1 cellular context compared by ENCODE assay signal in the genomic region with DNA sequence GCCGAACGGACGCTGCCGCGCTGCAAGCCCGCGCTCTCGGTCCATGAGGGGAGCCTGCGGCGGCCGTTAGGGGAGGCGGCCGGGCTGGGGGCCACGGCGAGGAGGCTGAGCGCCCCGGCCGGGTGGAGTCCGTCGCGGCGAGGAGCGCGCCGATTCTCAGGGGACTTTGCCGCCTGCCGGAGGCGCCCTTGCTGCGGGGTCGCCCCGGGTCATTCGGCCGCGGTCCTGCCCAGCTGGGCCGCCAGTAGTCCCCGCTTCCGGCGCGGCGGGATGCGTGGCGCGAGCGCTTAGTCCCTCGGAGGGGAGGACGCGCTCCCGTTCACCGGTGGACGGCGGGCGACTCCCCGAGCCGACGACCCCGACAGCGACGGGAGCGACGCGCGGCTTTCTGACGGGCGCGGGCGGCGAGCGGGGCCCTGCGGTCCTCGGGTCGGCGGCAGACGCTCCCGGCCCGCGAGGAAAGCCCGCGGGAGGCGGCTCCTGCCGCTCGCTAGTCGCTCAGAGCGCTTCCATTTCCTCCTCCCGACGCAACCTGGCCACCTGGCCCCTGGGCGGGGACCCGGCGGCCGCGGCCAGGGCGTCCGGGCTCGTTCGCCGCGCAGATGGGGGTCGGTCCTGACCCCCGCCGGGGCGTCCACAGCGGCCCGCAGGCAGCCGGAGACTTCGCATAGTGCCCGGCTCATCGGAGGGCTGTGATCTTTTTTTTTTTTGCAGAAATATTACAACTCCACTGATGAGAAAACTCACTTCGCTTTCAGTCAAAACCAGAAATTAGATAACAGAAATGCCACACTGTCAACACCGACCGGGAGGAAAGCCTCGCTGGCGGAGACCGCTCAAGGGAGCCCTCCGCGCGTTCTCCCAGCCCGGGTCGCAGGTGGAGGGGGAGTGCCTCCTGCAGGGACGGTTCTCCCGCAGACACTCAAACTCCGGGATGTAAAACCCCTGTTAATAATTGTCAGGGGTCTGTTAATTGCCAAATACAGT.
TF ChIP-seq lines count a peak whose summit lies in the region.

No MANE protein-coding gene starts in this region.

TF ChIP-seq in HepG2, 621 proteins besides CTCF, POLR2A, EP300 and RAD21 (continued from another document and continues in another):
- TF ChIP-seq, protein P1, sequence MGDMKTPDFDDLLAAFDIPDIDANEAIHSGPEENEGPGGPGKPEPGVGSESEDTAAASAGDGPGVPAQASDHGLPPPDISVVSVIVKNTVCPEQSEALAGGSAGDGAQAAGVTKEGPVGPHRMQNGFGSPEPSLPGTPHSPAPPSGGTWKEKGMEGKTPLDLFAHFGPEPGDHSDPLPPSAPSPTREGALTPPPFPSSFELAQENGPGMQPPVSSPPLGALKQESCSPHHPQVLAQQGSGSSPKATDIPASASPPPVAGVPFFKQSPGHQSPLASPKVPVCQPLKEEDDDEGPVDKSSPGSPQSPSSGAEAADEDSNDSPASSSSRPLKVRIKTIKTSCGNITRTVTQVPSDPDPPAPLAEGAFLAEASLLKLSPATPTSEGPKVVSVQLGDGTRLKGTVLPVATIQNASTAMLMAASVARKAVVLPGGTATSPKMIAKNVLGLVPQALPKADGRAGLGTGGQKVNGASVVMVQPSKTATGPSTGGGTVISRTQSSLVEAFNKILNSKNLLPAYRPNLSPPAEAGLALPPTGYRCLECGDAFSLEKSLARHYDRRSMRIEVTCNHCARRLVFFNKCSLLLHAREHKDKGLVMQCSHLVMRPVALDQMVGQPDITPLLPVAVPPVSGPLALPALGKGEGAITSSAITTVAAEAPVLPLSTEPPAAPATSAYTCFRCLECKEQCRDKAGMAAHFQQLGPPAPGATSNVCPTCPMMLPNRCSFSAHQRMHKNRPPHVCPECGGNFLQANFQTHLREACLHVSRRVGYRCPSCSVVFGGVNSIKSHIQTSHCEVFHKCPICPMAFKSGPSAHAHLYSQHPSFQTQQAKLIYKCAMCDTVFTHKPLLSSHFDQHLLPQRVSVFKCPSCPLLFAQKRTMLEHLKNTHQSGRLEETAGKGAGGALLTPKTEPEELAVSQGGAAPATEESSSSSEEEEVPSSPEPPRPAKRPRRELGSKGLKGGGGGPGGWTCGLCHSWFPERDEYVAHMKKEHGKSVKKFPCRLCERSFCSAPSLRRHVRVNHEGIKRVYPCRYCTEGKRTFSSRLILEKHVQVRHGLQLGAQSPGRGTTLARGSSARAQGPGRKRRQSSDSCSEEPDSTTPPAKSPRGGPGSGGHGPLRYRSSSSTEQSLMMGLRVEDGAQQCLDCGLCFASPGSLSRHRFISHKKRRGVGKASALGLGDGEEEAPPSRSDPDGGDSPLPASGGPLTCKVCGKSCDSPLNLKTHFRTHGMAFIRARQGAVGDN (CRISPR knock-in tag; IDR thresholded peaks at IDR 0.05) = peak; percentile 67
- no peak for TF ChIP-seq KLF15 (CRISPR knock-in tag; IDR thresholded peaks at IDR 0.05; ENCODE audit: borderline replicate concordance)
- TF ChIP-seq ZNF670 (CRISPR knock-in tag; IDR thresholded peaks at IDR 0.05; ENCODE audit: borderline replicate concordance) = 0 out of 2 replicates have a peak, but pooled peaks have one; percentile 29
- TF ChIP-seq KLF16 (CRISPR knock-in tag; IDR thresholded peaks at IDR 0.05) = peak in 1 of 2 experiments; percentile 38; a peak in 2 of 4 replicates
- TF ChIP-seq, protein P2, sequence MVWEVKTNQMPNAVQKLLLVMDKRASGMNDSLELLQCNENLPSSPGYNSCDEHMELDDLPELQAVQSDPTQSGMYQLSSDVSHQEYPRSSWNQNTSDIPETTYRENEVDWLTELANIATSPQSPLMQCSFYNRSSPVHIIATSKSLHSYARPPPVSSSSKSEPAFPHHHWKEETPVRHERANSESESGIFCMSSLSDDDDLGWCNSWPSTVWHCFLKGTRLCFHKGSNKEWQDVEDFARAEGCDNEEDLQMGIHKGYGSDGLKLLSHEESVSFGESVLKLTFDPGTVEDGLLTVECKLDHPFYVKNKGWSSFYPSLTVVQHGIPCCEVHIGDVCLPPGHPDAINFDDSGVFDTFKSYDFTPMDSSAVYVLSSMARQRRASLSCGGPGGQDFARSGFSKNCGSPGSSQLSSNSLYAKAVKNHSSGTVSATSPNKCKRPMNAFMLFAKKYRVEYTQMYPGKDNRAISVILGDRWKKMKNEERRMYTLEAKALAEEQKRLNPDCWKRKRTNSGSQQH (CRISPR knock-in tag; IDR thresholded peaks at IDR 0.05; ENCODE audit: low read depth) = 0 out of 2 replicates have a peak, but pooled peaks have one; percentile 53
- TF ChIP-seq GFI1 (CRISPR knock-in tag; IDR thresholded peaks at IDR 0.05; ENCODE audit: borderline replicate concordance) = 0 out of 2 replicates have a peak, but pooled peaks have one; percentile 11
- peak; percentile 20; the same call in 1 of the 2 replicates for TF ChIP-seq KLF12 (CRISPR knock-in tag; IDR thresholded peaks at IDR 0.05; ENCODE audit: borderline replicate concordance)
- TF ChIP-seq PPARG (CRISPR knock-in tag; conservative IDR thresholded peaks at IDR 0.05) = no peak
- TF ChIP-seq ATF7-NPFF (CRISPR knock-in tag; IDR thresholded peaks at IDR 0.05; ENCODE audit: low read depth) = 0 out of 2 replicates have a peak, but pooled peaks have one; percentile 38
- TF ChIP-seq, protein P3, sequence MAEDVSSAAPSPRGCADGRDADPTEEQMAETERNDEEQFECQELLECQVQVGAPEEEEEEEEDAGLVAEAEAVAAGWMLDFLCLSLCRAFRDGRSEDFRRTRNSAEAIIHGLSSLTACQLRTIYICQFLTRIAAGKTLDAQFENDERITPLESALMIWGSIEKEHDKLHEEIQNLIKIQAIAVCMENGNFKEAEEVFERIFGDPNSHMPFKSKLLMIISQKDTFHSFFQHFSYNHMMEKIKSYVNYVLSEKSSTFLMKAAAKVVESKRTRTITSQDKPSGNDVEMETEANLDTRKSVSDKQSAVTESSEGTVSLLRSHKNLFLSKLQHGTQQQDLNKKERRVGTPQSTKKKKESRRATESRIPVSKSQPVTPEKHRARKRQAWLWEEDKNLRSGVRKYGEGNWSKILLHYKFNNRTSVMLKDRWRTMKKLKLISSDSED (CRISPR knock-in tag; IDR thresholded peaks at IDR 0.05) = 0 out of 2 replicates have a peak, but pooled peaks have one; percentile 39
- TF ChIP-seq ZFP82 (CRISPR knock-in tag; IDR thresholded peaks at IDR 0.05; ENCODE audit: borderline replicate concordance) = peak; percentile 66; the same call in 1 of the 2 replicates
- 0 out of 2 replicates have a peak, but pooled peaks have one; percentile 30 for TF ChIP-seq TOE1 (CRISPR knock-in tag; IDR thresholded peaks at IDR 0.05)
- TF ChIP-seq SAFB2 (CRISPR knock-in tag; IDR thresholded peaks at IDR 0.05; ENCODE audit: borderline replicate concordance, low read depth) = peak; percentile 42; the same call in 1 of the 2 replicates
- TF ChIP-seq, protein P4, sequence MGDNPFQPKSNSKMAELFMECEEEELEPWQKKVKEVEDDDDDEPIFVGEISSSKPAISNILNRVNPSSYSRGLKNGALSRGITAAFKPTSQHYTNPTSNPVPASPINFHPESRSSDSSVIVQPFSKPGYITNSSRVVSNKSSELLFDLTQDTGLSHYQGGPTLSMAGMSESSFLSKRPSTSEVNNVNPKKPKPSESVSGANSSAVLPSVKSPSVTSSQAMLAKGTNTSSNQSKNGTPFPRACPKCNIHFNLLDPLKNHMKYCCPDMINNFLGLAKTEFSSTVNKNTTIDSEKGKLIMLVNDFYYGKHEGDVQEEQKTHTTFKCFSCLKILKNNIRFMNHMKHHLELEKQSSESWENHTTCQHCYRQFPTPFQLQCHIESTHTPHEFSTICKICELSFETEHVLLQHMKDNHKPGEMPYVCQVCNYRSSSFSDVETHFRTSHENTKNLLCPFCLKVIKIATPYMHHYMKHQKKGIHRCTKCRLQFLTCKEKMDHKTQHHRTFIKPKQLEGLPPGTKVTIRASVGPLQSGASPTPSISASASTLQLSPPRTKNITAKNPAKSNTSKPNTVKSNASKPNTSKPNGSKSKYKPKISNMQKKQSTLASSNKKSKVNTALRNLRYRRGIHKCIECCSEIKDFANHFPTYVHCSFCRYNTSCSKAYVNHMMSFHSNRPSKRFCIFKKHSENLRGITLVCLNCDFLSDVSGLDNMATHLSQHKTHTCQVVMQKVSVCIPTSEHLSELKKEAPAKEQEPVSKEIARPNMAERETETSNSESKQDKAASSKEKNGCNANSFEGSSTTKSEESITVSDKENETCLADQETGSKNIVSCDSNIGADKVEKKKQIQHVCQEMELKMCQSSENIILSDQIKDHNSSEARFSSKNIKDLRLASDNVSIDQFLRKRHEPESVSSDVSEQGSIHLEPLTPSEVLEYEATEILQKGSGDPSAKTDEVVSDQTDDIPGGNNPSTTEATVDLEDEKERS (CRISPR knock-in tag; IDR thresholded peaks at IDR 0.05) = no peak
- TF ChIP-seq, protein P5, sequence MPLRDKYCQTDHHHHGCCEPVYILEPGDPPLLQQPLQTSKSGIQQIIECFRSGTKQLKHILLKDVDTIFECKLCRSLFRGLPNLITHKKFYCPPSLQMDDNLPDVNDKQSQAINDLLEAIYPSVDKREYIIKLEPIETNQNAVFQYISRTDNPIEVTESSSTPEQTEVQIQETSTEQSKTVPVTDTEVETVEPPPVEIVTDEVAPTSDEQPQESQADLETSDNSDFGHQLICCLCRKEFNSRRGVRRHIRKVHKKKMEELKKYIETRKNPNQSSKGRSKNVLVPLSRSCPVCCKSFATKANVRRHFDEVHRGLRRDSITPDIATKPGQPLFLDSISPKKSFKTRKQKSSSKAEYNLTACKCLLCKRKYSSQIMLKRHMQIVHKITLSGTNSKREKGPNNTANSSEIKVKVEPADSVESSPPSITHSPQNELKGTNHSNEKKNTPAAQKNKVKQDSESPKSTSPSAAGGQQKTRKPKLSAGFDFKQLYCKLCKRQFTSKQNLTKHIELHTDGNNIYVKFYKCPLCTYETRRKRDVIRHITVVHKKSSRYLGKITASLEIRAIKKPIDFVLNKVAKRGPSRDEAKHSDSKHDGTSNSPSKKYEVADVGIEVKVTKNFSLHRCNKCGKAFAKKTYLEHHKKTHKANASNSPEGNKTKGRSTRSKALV (CRISPR knock-in tag; IDR thresholded peaks at IDR 0.05) = 0 out of 2 replicates have a peak, but pooled peaks have one; percentile 27
- TF ChIP-seq, protein P6, sequence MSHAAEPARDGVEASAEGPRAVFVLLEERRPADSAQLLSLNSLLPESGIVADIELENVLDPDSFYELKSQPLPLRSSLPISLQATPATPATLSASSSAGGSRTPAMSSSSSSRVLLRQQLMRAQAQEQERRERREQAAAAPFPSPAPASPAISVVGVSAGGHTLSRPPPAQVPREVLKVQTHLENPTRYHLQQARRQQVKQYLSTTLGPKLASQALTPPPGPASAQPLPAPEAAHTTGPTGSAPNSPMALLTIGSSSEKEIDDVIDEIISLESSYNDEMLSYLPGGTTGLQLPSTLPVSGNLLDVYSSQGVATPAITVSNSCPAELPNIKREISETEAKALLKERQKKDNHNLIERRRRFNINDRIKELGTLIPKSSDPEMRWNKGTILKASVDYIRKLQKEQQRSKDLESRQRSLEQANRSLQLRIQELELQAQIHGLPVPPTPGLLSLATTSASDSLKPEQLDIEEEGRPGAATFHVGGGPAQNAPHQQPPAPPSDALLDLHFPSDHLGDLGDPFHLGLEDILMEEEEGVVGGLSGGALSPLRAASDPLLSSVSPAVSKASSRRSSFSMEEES (CRISPR knock-in tag; IDR thresholded peaks at IDR 0.05) = no peak
- TF ChIP-seq, protein P7, sequence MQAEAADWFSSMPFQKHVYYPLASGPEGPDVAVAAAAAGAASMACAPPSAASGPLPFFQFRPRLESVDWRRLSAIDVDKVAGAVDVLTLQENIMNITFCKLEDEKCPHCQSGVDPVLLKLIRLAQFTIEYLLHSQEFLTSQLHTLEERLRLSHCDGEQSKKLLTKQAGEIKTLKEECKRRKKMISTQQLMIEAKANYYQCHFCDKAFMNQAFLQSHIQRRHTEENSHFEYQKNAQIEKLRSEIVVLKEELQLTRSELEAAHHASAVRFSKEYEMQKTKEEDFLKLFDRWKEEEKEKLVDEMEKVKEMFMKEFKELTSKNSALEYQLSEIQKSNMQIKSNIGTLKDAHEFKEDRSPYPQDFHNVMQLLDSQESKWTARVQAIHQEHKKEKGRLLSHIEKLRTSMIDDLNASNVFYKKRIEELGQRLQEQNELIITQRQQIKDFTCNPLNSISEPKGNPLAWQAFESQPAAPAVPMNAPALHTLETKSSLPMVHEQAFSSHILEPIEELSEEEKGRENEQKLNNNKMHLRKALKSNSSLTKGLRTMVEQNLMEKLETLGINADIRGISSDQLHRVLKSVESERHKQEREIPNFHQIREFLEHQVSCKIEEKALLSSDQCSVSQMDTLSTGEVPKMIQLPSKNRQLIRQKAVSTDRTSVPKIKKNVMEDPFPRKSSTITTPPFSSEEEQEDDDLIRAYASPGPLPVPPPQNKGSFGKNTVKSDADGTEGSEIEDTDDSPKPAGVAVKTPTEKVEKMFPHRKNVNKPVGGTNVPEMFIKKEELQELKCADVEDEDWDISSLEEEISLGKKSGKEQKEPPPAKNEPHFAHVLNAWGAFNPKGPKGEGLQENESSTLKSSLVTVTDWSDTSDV (CRISPR knock-in tag; IDR thresholded peaks at IDR 0.05) = peak; percentile 60; the same call in 1 of the 2 replicates
- TF ChIP-seq BORCS8-MEF2B (CRISPR knock-in tag; IDR thresholded peaks at IDR 0.05) = 0 out of 2 replicates have a peak, but pooled peaks have one; percentile 17
- TF ChIP-seq, protein P8, sequence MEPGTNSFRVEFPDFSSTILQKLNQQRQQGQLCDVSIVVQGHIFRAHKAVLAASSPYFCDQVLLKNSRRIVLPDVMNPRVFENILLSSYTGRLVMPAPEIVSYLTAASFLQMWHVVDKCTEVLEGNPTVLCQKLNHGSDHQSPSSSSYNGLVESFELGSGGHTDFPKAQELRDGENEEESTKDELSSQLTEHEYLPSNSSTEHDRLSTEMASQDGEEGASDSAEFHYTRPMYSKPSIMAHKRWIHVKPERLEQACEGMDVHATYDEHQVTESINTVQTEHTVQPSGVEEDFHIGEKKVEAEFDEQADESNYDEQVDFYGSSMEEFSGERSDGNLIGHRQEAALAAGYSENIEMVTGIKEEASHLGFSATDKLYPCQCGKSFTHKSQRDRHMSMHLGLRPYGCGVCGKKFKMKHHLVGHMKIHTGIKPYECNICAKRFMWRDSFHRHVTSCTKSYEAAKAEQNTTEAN (CRISPR knock-in tag; conservative IDR thresholded peaks at IDR 0.05) = 0 out of 2 replicates have a peak, but pooled peaks have one; percentile 9
- peak; percentile 47 for TF ChIP-seq SRSF1 (optimal IDR thresholded peaks at IDR 0.05; ENCODE audit: low read depth, low read length)
- TF ChIP-seq CEBPB (IDR thresholded peaks at IDR 0.05; ENCODE audit: borderline replicate concordance, low read depth, low read length) = no peak
- TF ChIP-seq, protein P9, sequence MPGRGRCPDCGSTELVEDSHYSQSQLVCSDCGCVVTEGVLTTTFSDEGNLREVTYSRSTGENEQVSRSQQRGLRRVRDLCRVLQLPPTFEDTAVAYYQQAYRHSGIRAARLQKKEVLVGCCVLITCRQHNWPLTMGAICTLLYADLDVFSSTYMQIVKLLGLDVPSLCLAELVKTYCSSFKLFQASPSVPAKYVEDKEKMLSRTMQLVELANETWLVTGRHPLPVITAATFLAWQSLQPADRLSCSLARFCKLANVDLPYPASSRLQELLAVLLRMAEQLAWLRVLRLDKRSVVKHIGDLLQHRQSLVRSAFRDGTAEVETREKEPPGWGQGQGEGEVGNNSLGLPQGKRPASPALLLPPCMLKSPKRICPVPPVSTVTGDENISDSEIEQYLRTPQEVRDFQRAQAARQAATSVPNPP (CRISPR knock-in tag; IDR thresholded peaks at IDR 0.05) = no peak
- TF ChIP-seq, protein P10, sequence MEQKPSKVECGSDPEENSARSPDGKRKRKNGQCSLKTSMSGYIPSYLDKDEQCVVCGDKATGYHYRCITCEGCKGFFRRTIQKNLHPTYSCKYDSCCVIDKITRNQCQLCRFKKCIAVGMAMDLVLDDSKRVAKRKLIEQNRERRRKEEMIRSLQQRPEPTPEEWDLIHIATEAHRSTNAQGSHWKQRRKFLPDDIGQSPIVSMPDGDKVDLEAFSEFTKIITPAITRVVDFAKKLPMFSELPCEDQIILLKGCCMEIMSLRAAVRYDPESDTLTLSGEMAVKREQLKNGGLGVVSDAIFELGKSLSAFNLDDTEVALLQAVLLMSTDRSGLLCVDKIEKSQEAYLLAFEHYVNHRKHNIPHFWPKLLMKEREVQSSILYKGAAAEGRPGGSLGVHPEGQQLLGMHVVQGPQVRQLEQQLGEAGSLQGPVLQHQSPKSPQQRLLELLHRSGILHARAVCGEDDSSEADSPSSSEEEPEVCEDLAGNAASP (CRISPR knock-in tag; IDR thresholded peaks at IDR 0.05; ENCODE audit: borderline replicate concordance) = peak; percentile 91
- peak; percentile 22; the same call in 1 of the 2 replicates for TF ChIP-seq SIN3A (IDR thresholded peaks at IDR 0.05; ENCODE audit: borderline replicate concordance, low read depth, low read length)
